9 cellular contexts compared by ENCODE assay signal in the genomic region with DNA sequence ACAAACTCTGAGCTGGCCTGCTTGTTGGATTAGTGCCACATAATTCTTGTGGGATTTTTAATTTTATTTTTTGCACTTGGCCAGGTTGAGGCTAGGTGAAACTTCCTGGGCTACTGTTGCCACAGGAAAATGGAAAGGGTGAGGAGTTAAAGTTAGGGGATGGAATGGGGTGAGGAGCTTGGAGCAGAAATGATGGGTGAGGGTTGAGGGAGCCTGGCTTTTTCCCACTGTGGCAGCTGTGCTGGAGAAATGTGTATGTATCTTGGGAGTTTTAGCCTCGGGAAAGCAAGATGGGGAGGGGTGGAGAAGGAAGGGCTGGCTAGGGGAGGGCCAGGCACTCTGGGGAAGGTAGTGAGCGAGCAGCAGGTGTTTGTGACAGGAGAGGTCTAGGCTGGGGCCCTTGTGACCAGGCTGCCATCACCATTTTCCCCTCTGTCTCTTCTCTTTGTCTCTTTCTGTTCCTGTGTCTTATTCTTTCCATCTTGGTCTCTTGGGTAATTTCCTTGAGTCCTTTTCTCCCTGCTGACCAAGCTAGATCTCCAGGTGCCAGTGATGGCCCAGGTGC. TPM values are rescaled to one million over a fixed set of nuclear protein-coding genes. Genes with fewer than 3 reads are reported as not detected.
DNase-seq lines count a peak whose midpoint lies in the region; ATAC-seq and TF ChIP-seq lines count a peak whose summit lies in the region.
"Had no signal": no experiment of that assay in that cellular context is flagged by ENCODE, and none has a peak within 500 bp of the region (broad histone marks: within the 10 kb centered on the region; RNA-seq: fewer than 3 reads in every experiment).

No MANE protein-coding gene starts in this region.

- H3K4me1 Mint-ChIP-seq in endodermal cell = peaks cover 13% of the 10 kb centered on the region

- no TSS peak for BruUV-seq in OCI-LY7 (replicated peaks; lab: Mats Ljungman, UMichigan)

- no peaks in the 10 kb centered on the region for H3K27me3 Mint-ChIP-seq in endodermal cell (ENCODE audit: insufficient read depth)

- DNase-seq in DMS 273 (lab: John Stamatoyannopoulos, UW; ENCODE audit: unreplicated experiment) (peak; percentile 94), DMS 273 treated with DMSO at 0.1 percent for 48 hours (lab: John Stamatoyannopoulos, UW) (no peak), OCI-LY7 (ENCODE audit: low spot score) (no peak), endodermal cell (no peak), psoas muscle (no peak), GM19238 (ENCODE audit: insufficient read length, low spot score) (no peak), erythroblast (lab: John Stamatoyannopoulos, UW) (no peak), COLO668 (lab: John Stamatoyannopoulos, UW; ENCODE audit: unreplicated experiment) (no peak)
- DNase-seq: NCI-H774 had no signal

- H4K20me1 ChIP-seq in OCI-LY7 (ENCODE audit: insufficient read depth, low read length) = peaks cover 9% of the 10 kb centered on the region

- peaks cover 19% of the 10 kb centered on the region; the same call in 1 of the 2 replicates for H3K79me2 ChIP-seq in OCI-LY7 (ENCODE audit: insufficient read depth, low read depth, low read length)

- H3K27ac ChIP-seq in OCI-LY7 (ENCODE audit: low read depth, low read length, poor library complexity, severe bottlenecking) = no peak overlapping the region
- no peak overlapping the region for H3K27ac ChIP-seq in endodermal cell (ENCODE audit: low read depth, low read length)
- H3K27ac ChIP-seq in psoas muscle = peak overlapping the region; percentile 97

- WGBS in endodermal cell (ENCODE audit: insufficient coverage in 1 of 2, insufficient read length in 1 of 2), 2 experiments = 71 to 94% methylated on average over 1 to 2 of the region's 2 CpGs
- WGBS in psoas muscle, 3 donors = 46 to 53% (median 48%) methylated on average over 2 of the region's 2 CpGs

- H3K36me3 ChIP-seq in OCI-LY7 (ENCODE audit: insufficient read depth, low read length) = peaks cover 35% of the 10 kb centered on the region
- peaks cover 28% of the 10 kb centered on the region for H3K36me3 ChIP-seq in endodermal cell (ENCODE audit: control insufficient read depth, insufficient read depth, low read length)
- peaks cover 0 to 40% of the 10 kb centered on the region in 2 donors for H3K36me3 ChIP-seq in psoas muscle (ENCODE audit: insufficient read depth in 1 of 2, low read depth in 1 of 2)

- no peak for TF ChIP-seq POLR2A in erythroblast (IDR thresholded peaks at IDR 0.05; ENCODE audit: low read length)

- ATAC-seq in psoas muscle = no peak

- H3K27ac Mint-ChIP-seq in endodermal cell = peak overlapping the region; percentile 95

- H3K36me3 Mint-ChIP-seq in endodermal cell (ENCODE audit: low read depth) = peaks cover 33% of the 10 kb centered on the region

- peak overlapping the region; percentile 80 for H3K4me3 ChIP-seq in OCI-LY7 (ENCODE audit: low read depth, low read length, poor library complexity, severe bottlenecking)
- H3K4me3 ChIP-seq in endodermal cell (ENCODE audit: low read length) = peak overlapping the region; percentile 93
- peak overlapping the region; percentile 85 for H3K4me3 ChIP-seq in psoas muscle

- H3K9ac ChIP-seq in endodermal cell (ENCODE audit: extremely low read depth, low read length, poor library complexity, severe bottlenecking) = no peak overlapping the region

- no peaks in the 10 kb centered on the region for H3K9me2 ChIP-seq in OCI-LY7 (ENCODE audit: insufficient read depth, low read length)

- peak overlapping the region; percentile 92 for H3K4me3 Mint-ChIP-seq in endodermal cell

- intact Hi-C loops in OCI-LY7 (cut with micrococcal nuclease; ENCODE audit: unreplicated experiment) (loop anchor here (5.0 kb wide), 1 partner anchor 43 kb away; a partner anchor contains a TSS), psoas muscle (cut with DNase I) (loop anchor here in 1 of 2 donors (5.0 kb wide), 2 partner anchors 43 to 113 kb away; a partner anchor contains a TSS)

- H3K27me3 ChIP-seq in endodermal cell (ENCODE audit: control insufficient read depth, insufficient read depth, low read length, poor library complexity, severe bottlenecking) = no peaks in the 10 kb centered on the region
- no peaks in the 10 kb centered on the region for H3K27me3 ChIP-seq in psoas muscle (ENCODE audit: insufficient read depth in 3 of 3, low read length in 2 of 3)

- H2AFZ ChIP-seq in OCI-LY7 (ENCODE audit: low read length) = no peak overlapping the region

- POLR2A ChIA-PET in OCI-LY7 (lab: Charles Lee) = interaction anchor here (0.9 kb wide), 1 partner anchor 88 kb away, joined by 3 read pairs; no protein-coding TSS in a partner anchor

- CTCF ChIA-PET in OCI-LY7 (lab: Charles Lee; ENCODE audit: unreplicated experiment) = interaction anchor here (0.8 kb wide), 1 partner anchor 27 kb away, joined by 4 read pairs; no protein-coding TSS in a partner anchor

- H3K4me2 ChIP-seq in OCI-LY7 (ENCODE audit: low read length) = peak overlapping the region; percentile 88

- no peaks in the 10 kb centered on the region for H3K9me3 ChIP-seq in OCI-LY7 (ENCODE audit: low read length)
- H3K9me3 ChIP-seq in endodermal cell (ENCODE audit: control insufficient read depth, low read length) = no peaks in the 10 kb centered on the region
- H3K9me3 ChIP-seq in psoas muscle = no peaks in the 10 kb centered on the region

- TF ChIP-seq CTCF in OCI-LY7 (conservative IDR thresholded peaks at IDR 0.05; ENCODE audit: low read length) = no peak
- no peak for TF ChIP-seq CTCF in endodermal cell (conservative IDR thresholded peaks at IDR 0.05)
- TF ChIP-seq CTCF in psoas muscle (IDR thresholded peaks at IDR 0.05) = no peak

- H3K9me3 Mint-ChIP-seq in endodermal cell = no peaks in the 10 kb centered on the region

- H3K4me1 ChIP-seq in OCI-LY7 (ENCODE audit: insufficient read depth, low read length, poor library complexity, severe bottlenecking) (peaks cover 21% of the 10 kb centered on the region), endodermal cell (ENCODE audit: control insufficient read depth, insufficient read depth, low read length) (peaks cover 4% of the 10 kb centered on the region), psoas muscle (peaks cover 21% of the 10 kb centered on the region)

RNA-seq across cellular contexts. Expression of a gene that starts 2.0 kb away (rescaled TPM):
- 18.0 and 20.9 TPM in 2 replicates for total RNA-seq in OCI-LY7 (2014; rRNA removed; shearing (Covaris generic))
- total RNA-seq in OCI-LY7 (2022) = 31.6 and 31.7 TPM in 2 replicates
- 10 to 100 TPM; 43.0 to 49.8 TPM for total RNA-seq in endodermal cell
- 24.3 TPM for polyA plus RNA-seq in endodermal cell (2013, experiment 1 of 2)
- polyA plus RNA-seq in endodermal cell (2013, experiment 2 of 2) = 22.2 TPM
- total RNA-seq in psoas muscle = 10 to 100 TPM; 10.6 to 14.8 (median 13.1) TPM
- polyA plus RNA-seq in psoas muscle = 10 to 100 TPM in 1 of 3 donors, 1 to 10 TPM in 2; 4.6 to 13.5 (median 5.0) TPM

RNA-seq across cellular contexts. Expression of a gene that starts 29.6 kb away (rescaled TPM):
- total RNA-seq in OCI-LY7 (2014; rRNA removed; shearing (Covaris generic)) = 118 and 134 TPM in 2 replicates
- total RNA-seq in OCI-LY7 (2022) (137 and 150 TPM in 2 replicates), endodermal cell (100 to 1,000 TPM; 188 to 205 TPM), psoas muscle (100 to 1,000 TPM; 208 to 313 (median 240) TPM)
- 163 TPM for polyA plus RNA-seq in endodermal cell (2013, experiment 1 of 2)
- polyA plus RNA-seq in endodermal cell (2013, experiment 2 of 2) = 157 TPM
- 100 to 1,000 TPM; 298 to 486 (median 334) TPM for polyA plus RNA-seq in psoas muscle

RNA-seq across cellular contexts. Expression of a gene that starts 43.1 kb away (rescaled TPM):
- 36.9 and 38.0 TPM in 2 replicates for total RNA-seq in OCI-LY7 (2014; rRNA removed; shearing (Covaris generic))
- total RNA-seq in OCI-LY7 (2022) (50.6 and 60.4 TPM in 2 replicates), endodermal cell (10 to 100 TPM; 34.3 to 37.5 TPM), psoas muscle (10 to 100 TPM; 51.9 to 96.4 (median 78.8) TPM)
- 32.4 TPM for polyA plus RNA-seq in endodermal cell (2013, experiment 1 of 2)
- polyA plus RNA-seq in endodermal cell (2013, experiment 2 of 2) = 30.8 TPM
- 10 to 100 TPM; 42.6 to 66.3 (median 53.2) TPM for polyA plus RNA-seq in psoas muscle
